8 cellular contexts compared by ENCODE assay signal in genomic region chr1:35931424-35932157, GRCh38. TPM values are rescaled to one million over a fixed set of nuclear protein-coding genes. Genes with fewer than 3 reads are reported as not detected.
DNase-seq lines count a peak whose midpoint lies in the region; ATAC-seq and TF ChIP-seq lines count a peak whose summit lies in the region.

No MANE protein-coding gene starts in this region.

- peaks cover 2% of the 10 kb centered on the region for H3K36me3 Mint-ChIP-seq in activated T-helper 1 cell treated with anti-CD3 and anti-CD28 coated beads, Interleukin-12 subunit alpha, Interleukin-12 subunit beta, Interleukin-2, Interleukin-4 antibody, amounts not matched to agents 30 ng/mL and 10 ng/mL and 1 ng/mL, durations not matched to agents 14 hours and 24 hours and 36 hours (ENCODE audit: low read depth)

- peak overlapping the region; percentile 84 for H3K27ac Mint-ChIP-seq in activated T-helper 1 cell treated with anti-CD3 and anti-CD28 coated beads, Interleukin-12 subunit alpha, Interleukin-12 subunit beta, Interleukin-2, Interleukin-4 antibody, amounts not matched to agents 30 ng/mL and 10 ng/mL and 1 ng/mL, durations not matched to agents 14 hours and 24 hours and 36 hours

- intact Hi-C loops in activated T-helper 1 cell treated with anti-CD3 and anti-CD28 coated beads, Interleukin-12 subunit alpha, Interleukin-12 subunit beta, Interleukin-2, Interleukin-4 antibody, amounts not matched to agents 30 ng/mL and 10 ng/mL and 1 ng/mL, durations not matched to agents 14 hours and 24 hours and 36 hours (cut with micrococcal nuclease): loop anchor here (1.0 to 10.0 kb wide), 12 partner anchors 11 to 899 kb away; partner anchors contain the start of genes ADPRS, AGO1, AGO4 and C1orf216
- intact Hi-C loops in heart right ventricle (cut with DNase I): loop anchor here in 2 of 10 donors (1.0 to 10.0 kb wide), 2 partner anchors 48 to 153 kb away; partner anchors contain the start of genes ADPRS (in 1 of the 2), AGO1 (in 1 of the 2) and TEKT2 (in 1 of the 2)

- peak overlapping the region; percentile 92 for H3K4me3 ChIP-seq in Jurkat, Clone E6-1 (ENCODE audit: low read length)
- peak overlapping the region; percentile 81 to 98 (median 94) for H3K4me3 ChIP-seq in heart right ventricle
- peak overlapping the region; percentile 91 for H3K4me3 ChIP-seq in rectal smooth muscle tissue (ENCODE audit: low read length)

- ATAC-seq in GM19463 (IDR thresholded peaks at IDR 0.05; ENCODE audit: unreplicated experiment) (peak; percentile 16), heart right ventricle (peak in 6 of 8 donors; percentile 3 to 66 (median 15))

- H3K27me3 ChIP-seq in heart right ventricle (no peaks in the 10 kb centered on the region), rectal smooth muscle tissue (ENCODE audit: control insufficient read depth, insufficient read depth, low read length) (no peaks in the 10 kb centered on the region)

- H3K27me3 Mint-ChIP-seq in activated T-helper 1 cell treated with anti-CD3 and anti-CD28 coated beads, Interleukin-12 subunit alpha, Interleukin-12 subunit beta, Interleukin-2, Interleukin-4 antibody, amounts not matched to agents 30 ng/mL and 10 ng/mL and 1 ng/mL, durations not matched to agents 14 hours and 24 hours and 36 hours (ENCODE audit: insufficient read depth): no peaks in the 10 kb centered on the region

- H3K27ac ChIP-seq in heart right ventricle: peak overlapping the region; percentile 97 to 100 (median 99)
- H3K27ac ChIP-seq in rectal smooth muscle tissue (ENCODE audit: low read depth, low read length): peak overlapping the region; percentile 99

- H3K9me3 ChIP-seq in heart right ventricle: no peaks in the 10 kb centered on the region

- DNase-seq in COLO668 (lab: John Stamatoyannopoulos, UW; ENCODE audit: unreplicated experiment): peak; percentile 68
- peak; percentile 17 for DNase-seq in Jurkat, Clone E6-1 (ENCODE audit: low read depth, low spot score)
- DNase-seq in activated T-helper 1 cell treated with anti-CD3 and anti-CD28 coated beads, Interleukin-12 subunit alpha, Interleukin-12 subunit beta, Interleukin-2, Interleukin-4 antibody, amounts not matched to agents 30 ng/mL and 10 ng/mL and 1 ng/mL, durations not matched to agents 14 hours and 24 hours and 36 hours (ENCODE audit: low spot score): peak; percentile 1
- DNase-seq in heart right ventricle: peak; percentile 6 to 24
- no peak for DNase-seq in HCEC 1CT
- no peak for DNase-seq in A172 (ENCODE audit: low spot score)

- no peak for TF ChIP-seq CTCF in heart right ventricle (IDR thresholded peaks at IDR 0.05)

- H3K9ac ChIP-seq in rectal smooth muscle tissue (ENCODE audit: low read length): peak overlapping the region; percentile 20

- no peaks in the 10 kb centered on the region for H3K9me3 Mint-ChIP-seq in activated T-helper 1 cell treated with anti-CD3 and anti-CD28 coated beads, Interleukin-12 subunit alpha, Interleukin-12 subunit beta, Interleukin-2, Interleukin-4 antibody, amounts not matched to agents 30 ng/mL and 10 ng/mL and 1 ng/mL, durations not matched to agents 14 hours and 24 hours and 36 hours

- H3K4me1 ChIP-seq in heart right ventricle: peaks cover 2 to 52% (median 32%) of the 10 kb centered on the region in 9 donors
- H3K4me1 ChIP-seq in rectal smooth muscle tissue (ENCODE audit: control insufficient read depth, insufficient read depth, low read length): peaks cover 3% of the 10 kb centered on the region

- peaks cover 36% of the 10 kb centered on the region for H3K4me1 Mint-ChIP-seq in activated T-helper 1 cell treated with anti-CD3 and anti-CD28 coated beads, Interleukin-12 subunit alpha, Interleukin-12 subunit beta, Interleukin-2, Interleukin-4 antibody, amounts not matched to agents 30 ng/mL and 10 ng/mL and 1 ng/mL, durations not matched to agents 14 hours and 24 hours and 36 hours (ENCODE audit: low read depth)

- WGBS in heart right ventricle, 2 donors: 0% methylated on average over 30 of the region's 30 CpGs

- no peaks in the 10 kb centered on the region for H3K36me3 ChIP-seq in heart right ventricle
- no peaks in the 10 kb centered on the region for H3K36me3 ChIP-seq in rectal smooth muscle tissue (ENCODE audit: control insufficient read depth, insufficient read depth, low read length)

- H3K4me3 Mint-ChIP-seq in activated T-helper 1 cell treated with anti-CD3 and anti-CD28 coated beads, Interleukin-12 subunit alpha, Interleukin-12 subunit beta, Interleukin-2, Interleukin-4 antibody, amounts not matched to agents 30 ng/mL and 10 ng/mL and 1 ng/mL, durations not matched to agents 14 hours and 24 hours and 36 hours: peak overlapping the region; percentile 92

RNA-seq across cellular contexts. Expression of gene AGO3, which starts 0.7 kb away (rescaled TPM):
- 13.1 TPM for polyA plus RNA-seq in Jurkat, Clone E6-1 (2012; ENCODE audit: insufficient read depth, insufficient read length)
- total RNA-seq in activated T-helper 1 cell treated with anti-CD3 and anti-CD28 coated beads, Interleukin-12 subunit alpha, Interleukin-12 subunit beta, Interleukin-2, Interleukin-4 antibody, amounts not matched to agents 30 ng/mL and 10 ng/mL and 1 ng/mL, durations not matched to agents 14 hours and 24 hours and 36 hours: 26.1 and 33.6 TPM in 2 replicates
- total RNA-seq in heart right ventricle: 10 to 100 TPM; 12.3 to 20.7 (median 15.1) TPM
- 1 to 10 TPM; 2.2 to 3.4 TPM for polyA plus RNA-seq in heart right ventricle
- total RNA-seq in A172 (2014; rRNA removed; shearing (Covaris generic)): 10.4 and 14.8 TPM in 2 replicates

RNA-seq across cellular contexts. Expression of gene AGO1, which starts 48.6 kb away (rescaled TPM):
- polyA plus RNA-seq in Jurkat, Clone E6-1 (2012; ENCODE audit: insufficient read depth, insufficient read length): 14.8 TPM
- total RNA-seq in activated T-helper 1 cell treated with anti-CD3 and anti-CD28 coated beads, Interleukin-12 subunit alpha, Interleukin-12 subunit beta, Interleukin-2, Interleukin-4 antibody, amounts not matched to agents 30 ng/mL and 10 ng/mL and 1 ng/mL, durations not matched to agents 14 hours and 24 hours and 36 hours: 39.0 and 39.5 TPM in 2 replicates
- total RNA-seq in heart right ventricle: 10 to 100 TPM; 19.5 to 26.5 (median 22.5) TPM
- polyA plus RNA-seq in heart right ventricle: 1 to 10 TPM; 1.9 to 3.1 TPM
- 7.1 and 7.5 TPM in 2 replicates for total RNA-seq in A172 (2014; rRNA removed; shearing (Covaris generic))

Comparison
In these comparisons a context has a peak if more than half of its experiments do, and no peak if none do; other contexts are left out.
1. DNase-seq: peak in COLO668 (single experiment), Jurkat, Clone E6-1 (single experiment), activated T-helper 1 cell treated with anti-CD3 and anti-CD28 coated beads, Interleukin-12 subunit alpha, Interleukin-12 subunit beta, Interleukin-2, Interleukin-4 antibody, amounts not matched to agents 30 ng/mL and 10 ng/mL and 1 ng/mL, durations not matched to agents 14 hours and 24 hours and 36 hours (single experiment) and heart right ventricle (2 of 2); none in HCEC 1CT (single experiment) and A172 (single experiment).
2. Peak in every context shown above with its lines, with median percentiles within 50 percentile points of each other: H3K4me3 ChIP-seq.